8 cellular contexts compared by ENCODE assay signal in genomic region chr1:226871636-226872327, GRCh38. TPM values are rescaled to one million over a fixed set of nuclear protein-coding genes. Genes with fewer than 3 reads are reported as not detected.
DNase-seq lines count a peak whose midpoint lies in the region; ATAC-seq and TF ChIP-seq lines count a peak whose summit lies in the region.
"Had no signal": no experiment of that assay in that cellular context is flagged by ENCODE, and none has a peak within 500 bp of the region (broad histone marks: within the 10 kb centered on the region; RNA-seq: fewer than 3 reads in every experiment).

No MANE protein-coding gene starts in this region.

- TF ChIP-seq CTCF in H9 (conservative IDR thresholded peaks at IDR 0.05) (no peak), VCaP (conservative IDR thresholded peaks at IDR 0.05) (no peak), gastroesophageal sphincter (IDR thresholded peaks at IDR 0.05) (no peak), sigmoid colon (IDR thresholded peaks at IDR 0.05) (no peak)

- H3K4me3 Mint-ChIP-seq in H9 = peak overlapping the region; percentile 79 to 88

- peak; percentile 13 for DNase-seq in H9
- no peak for DNase-seq in sigmoid colon
- DNase-seq in NCI-H1694 (lab: John Stamatoyannopoulos, UW) = no peak
- no peak for DNase-seq in hepatic stellate cell (ENCODE audit: low spot score)

- WGBS in H9 (ENCODE audit: extremely low coverage, insufficient read length, low lambda C conversion rate) = no CpG with 5 or more reads among the region's 14 CpGs
- 78 to 95% methylated on average over 4 to 5 of the region's 14 CpGs for WGBS in gastroesophageal sphincter (ENCODE audit: low coverage in 1 of 2), 2 donors
- 80 to 91% methylated on average over 14 of the region's 14 CpGs for WGBS in sigmoid colon, 2 donors

- ATAC-seq in gastroesophageal sphincter (no peak), HG02610 (IDR thresholded peaks at IDR 0.05; ENCODE audit: unreplicated experiment) (no peak)

- H2BK12ac ChIP-seq in H9 (ENCODE audit: insufficient read length, low read depth, low read length) = no peak overlapping the region

- no peak overlapping the region for H3K18ac ChIP-seq in H9 (ENCODE audit: insufficient read length, low read depth, low read length)

- H3K4me3 ChIP-seq in gastroesophageal sphincter (peak overlapping the region; percentile 58 to 94), sigmoid colon (peak overlapping the region in 3 of 4 donors; percentile 68 to 83 (median 82))

- H3T11ph ChIP-seq in H9 (ENCODE audit: low read length) = no peak overlapping the region

- no peak overlapping the region for H2BK15ac ChIP-seq in H9 (ENCODE audit: low read depth, low read length)

- H2AK5ac ChIP-seq in H9 (ENCODE audit: insufficient read length, low read length) = no peak overlapping the region

- H3K4me1 ChIP-seq in H9 (ENCODE audit: insufficient read depth, low read length) (peaks cover 6% of the 10 kb centered on the region; the same call in 1 of the 2 replicates), gastroesophageal sphincter (peaks cover 5 to 58% (median 9%) of the 10 kb centered on the region in 3 donors), sigmoid colon (peaks cover 0 to 21% (median 16%) of the 10 kb centered on the region in 4 donors)

- peak overlapping the region; percentile 82 for H3K4me2 ChIP-seq in H9 (ENCODE audit: insufficient read depth, insufficient read length, low read length)

- H3K27me3 Mint-ChIP-seq in H9 (ENCODE audit: low read depth) = peaks cover 20% of the 10 kb centered on the region

- no peaks in the 10 kb centered on the region; a peak in 1 of 5 replicates for H3K9me3 Mint-ChIP-seq in H9

- peaks cover 0 to 15% of the 10 kb centered on the region in 2 donors for H3K36me3 ChIP-seq in gastroesophageal sphincter
- H3K36me3 ChIP-seq in sigmoid colon = peaks cover 0 to 11% (median 2%) of the 10 kb centered on the region in 4 donors
- H3K36me3 ChIP-seq: adrenal gland had no signal

- no peaks in the 10 kb centered on the region for H3K79me2 ChIP-seq in H9 (ENCODE audit: insufficient read depth, low read length)

- H3K27ac ChIP-seq in H9 (ENCODE audit: insufficient read length, low read depth, low read length) (no peak overlapping the region), VCaP (peak overlapping the region; percentile 91), gastroesophageal sphincter (peak overlapping the region in 1 of 4 donors; percentile 90), sigmoid colon (peak overlapping the region in 2 of 4 donors; percentile 82 to 84)

- H3K23ac ChIP-seq in H9 (ENCODE audit: insufficient read length, low read depth, low read length) = no peak overlapping the region

- H3K27ac Mint-ChIP-seq in H9 = no peak overlapping the region; a peak in 1 of 7 replicates

- no peak overlapping the region for H2BK5ac ChIP-seq in H9 (ENCODE audit: insufficient read length, low read length)

- no peak overlapping the region for H3K56ac ChIP-seq in H9 (ENCODE audit: insufficient read length, low read depth, low read length)

- TF ChIP-seq EP300 in gastroesophageal sphincter (IDR thresholded peaks at IDR 0.05) = no peak
- TF ChIP-seq EP300 in sigmoid colon (IDR thresholded peaks at IDR 0.05) = no peak

- H2BK20ac ChIP-seq in H9 (ENCODE audit: low read depth, low read length, poor library complexity, severe bottlenecking) = no peak overlapping the region

- H3K27me3 ChIP-seq in H9 (ENCODE audit: insufficient read depth, low read length) (peaks cover 3% of the 10 kb centered on the region; the same call in 1 of the 2 replicates), gastroesophageal sphincter (no peaks in the 10 kb centered on the region), sigmoid colon (no peaks in the 10 kb centered on the region)
- H3K27me3 ChIP-seq: adrenal gland had no signal

- H3K9ac ChIP-seq in H9 (ENCODE audit: extremely low read depth, insufficient read length, low read length) = no peak overlapping the region

- H4K8ac ChIP-seq in H9 (replicated peaks; ENCODE audit: insufficient read length, low read depth, low read length) = no peak overlapping the region

- H2AFZ ChIP-seq in H9 (ENCODE audit: low read length) = no peak overlapping the region

- no peak overlapping the region for H3K4ac ChIP-seq in H9 (ENCODE audit: low read depth, low read length)

- peaks cover 8% of the 10 kb centered on the region for H3K23me2 ChIP-seq in H9 (ENCODE audit: insufficient read length, low read depth, low read length, poor library complexity, severe bottlenecking)

- H3K36me3 Mint-ChIP-seq in H9 (ENCODE audit: insufficient read depth in 1 of 3, low read depth in 3 of 3) = peaks cover 0 to 4% (median 3%) of the 10 kb centered on the region in 3 experiments; a peak in 3 of 7 replicates

- H4K5ac ChIP-seq in H9 (ENCODE audit: insufficient read length, low read depth, low read length) = no peak overlapping the region

- no peaks in the 10 kb centered on the region for H4K20me1 ChIP-seq in H9 (ENCODE audit: control insufficient read depth, insufficient read depth, insufficient read length)

- H3K9me3 ChIP-seq in H9 (ENCODE audit: control insufficient read depth, low read depth, low read length) (no peaks in the 10 kb centered on the region), gastroesophageal sphincter (no peaks in the 10 kb centered on the region), sigmoid colon (no peaks in the 10 kb centered on the region)
- H3K9me3 ChIP-seq: adrenal gland had no signal

- no peaks in the 10 kb centered on the region for H3K79me1 ChIP-seq in H9 (ENCODE audit: insufficient read depth, low read depth, low read length, poor library complexity, severe bottlenecking)

- H3K14ac ChIP-seq in H9 (ENCODE audit: insufficient read depth, low read length) = no peak overlapping the region; the same call in 1 of the 2 replicates

- H3K4me1 Mint-ChIP-seq in H9 = peaks cover 35 to 42% of the 10 kb centered on the region in 2 experiments

- intact Hi-C loops in sigmoid colon (cut with DNase I) = loop anchor here (5.0 kb wide), 1 partner anchor 66 kb away; no protein-coding TSS in a partner anchor

- TF ChIP-seq POLR2A in gastroesophageal sphincter (IDR thresholded peaks at IDR 0.05) (no peak), sigmoid colon (IDR thresholded peaks at IDR 0.05) (no peak)

- no peak overlapping the region for H2BK120ac ChIP-seq in H9 (ENCODE audit: low read depth, low read length, poor library complexity, severe bottlenecking)

- H4K91ac ChIP-seq in H9 (ENCODE audit: insufficient read length, low read depth, low read length) = no peak overlapping the region

RNA-seq across cellular contexts. Expression of gene PSEN2, which starts 1.4 kb away (rescaled TPM):
- total RNA-seq in H9 (2021) (17.4 and 19.8 TPM in 2 replicates), gastroesophageal sphincter (10 to 100 TPM; 41.4 to 64.4 (median 42.5) TPM), sigmoid colon (10 to 100 TPM; 23.2 to 56.8 (median 32.8) TPM)
- polyA plus RNA-seq in sigmoid colon = 10 to 100 TPM in 2 of 3 donors, 1 to 10 TPM in 1; 4.4 to 16.9 (median 10.8) TPM
